In genomic region chr7:17521437-17521836, GRCh38 we compare ENCODE assay signal across 13 cellular contexts.
DNase-seq lines count a peak whose midpoint lies in the region; ATAC-seq, FAIRE-seq and TF ChIP-seq lines count a peak whose summit lies in the region.
"Had no signal": no experiment of that assay in that cellular context is flagged by ENCODE, and none has a peak within 500 bp of the region (broad histone marks: within the 10 kb centered on the region; RNA-seq: fewer than 3 reads in every experiment).

No MANE protein-coding gene starts in this region.

- CTCF ChIA-PET in mammary epithelial cell (lab: Charles Lee; ENCODE audit: low non-redundant PET), result no interaction called here
- CTCF ChIA-PET in RWPE1 (lab: Yijun Ruan, JAX), result interaction anchor here (0.7 kb wide), 1 partner anchor 180 kb away, joined by 3 read pairs; no protein-coding TSS in a partner anchor

- H2AFZ ChIP-seq in mammary epithelial cell (ENCODE audit: low read depth, low read length), result no peak overlapping the region

- H3K4me3 ChIP-seq in mammary epithelial cell (replicated peaks in 1 of 3; ENCODE audit: insufficient read depth in 1 of 3, low read depth in 2 of 3, low read length in 3 of 3), result peak overlapping the region in 1 of 3 experiments; percentile 14
- H3K4me3 ChIP-seq in kidney (ENCODE audit: low read length in 2 of 2), result no peak overlapping the region
- H3K4me3 ChIP-seq in vagina, result no peak overlapping the region
- H3K4me3 ChIP-seq: right lobe of liver had no signal

- H3K4me3 Mint-ChIP-seq in nephron progenitor cell, result no peak overlapping the region
- H3K4me3 Mint-ChIP-seq: activated T-cell treated with anti-CD3 and anti-CD28 coated beads, Interleukin-2, amount 50 U/mL, for 4 hours; T-helper 17 cell had no signal

- no peaks in the 10 kb centered on the region for H3K27me3 Mint-ChIP-seq in nephron progenitor cell (ENCODE audit: low read depth, poor library complexity)
- H3K27me3 Mint-ChIP-seq: T-helper 17 cell had no signal

- no peaks in the 10 kb centered on the region for H3K4me1 Mint-ChIP-seq in nephron progenitor cell

- no peaks in the 10 kb centered on the region for H3K36me3 Mint-ChIP-seq in nephron progenitor cell (ENCODE audit: low read depth)

- peak; percentile 83 for FAIRE-seq in kidney (lab: Jason Lieb, UNC)

- dilution Hi-C loops in mammary epithelial cell (cut with HindIII; ENCODE audit: low sequenced_read_pairs), result no loop called here

- H3K9me3 Mint-ChIP-seq in nephron progenitor cell, result no peaks in the 10 kb centered on the region
- H3K9me3 Mint-ChIP-seq: activated T-cell treated with anti-CD3 and anti-CD28 coated beads, Interleukin-2, amount 50 U/mL, for 4 hours had no signal

- H4K20me1 ChIP-seq in mammary epithelial cell (ENCODE audit: insufficient read depth, low read length), result no peaks in the 10 kb centered on the region

- no peak for DNase-seq in Right ventricle myocardium inferior (ENCODE audit: missing footprints)
- DNase-seq in cardiac septum (ENCODE audit: low spot score), result no peak
- peak; percentile 86 for DNase-seq in mammary epithelial cell
- DNase-seq in kidney, result no peak
- DNase-seq in vagina (ENCODE audit: extremely low spot score in 2 of 2), result no peak
- no peak for DNase-seq in RWPE1 (ENCODE audit: low spot score)
- DNase-seq in nephron progenitor cell, result no peak
- DNase-seq: activated T-cell treated with anti-CD3 and anti-CD28 coated beads, Interleukin-2, amount 50 U/mL, for 4 hours; effector CD8-positive, alpha-beta T cell; islet precursor cell; right lobe of liver; T-helper 17 cell had no signal

- in situ Hi-C loops in mammary epithelial cell (cut with MboI; ENCODE audit: low sequenced_read_pairs in 2 of 2), result no loop called here

- H3K9me3 ChIP-seq in mammary epithelial cell (replicated peaks; ENCODE audit: insufficient read depth, low read length) (no peaks in the 10 kb centered on the region), kidney (ENCODE audit: control insufficient read depth in 1 of 2, low read length in 2 of 2) (no peaks in the 10 kb centered on the region), vagina (no peaks in the 10 kb centered on the region)
- H3K9me3 ChIP-seq: right lobe of liver had no signal

- H3K4me2 ChIP-seq in mammary epithelial cell (ENCODE audit: insufficient read depth, low read depth, low read length), result peak overlapping the region; percentile 81

- H3K27me3 ChIP-seq in mammary epithelial cell (ENCODE audit: insufficient read depth, low read length), result no peaks in the 10 kb centered on the region
- H3K27me3 ChIP-seq in vagina, result no peaks in the 10 kb centered on the region
- H3K27me3 ChIP-seq: right lobe of liver had no signal

- H3K27ac ChIP-seq in mammary epithelial cell (ENCODE audit: insufficient read depth, low read depth, low read length), result peak overlapping the region; percentile 72
- H3K27ac ChIP-seq in kidney (ENCODE audit: low read depth in 2 of 2, low read length in 2 of 2), result no peak overlapping the region
- peak overlapping the region; percentile 57 for H3K27ac ChIP-seq in vagina
- H3K27ac ChIP-seq in RWPE1, result no peak overlapping the region
- H3K27ac ChIP-seq: right lobe of liver had no signal

- intact Hi-C loops in Right ventricle myocardium inferior (cut with DNase I) (no loop called here), cardiac septum (cut with DNase I) (loop anchor here (5.0 to 10.0 kb wide), 2 partner anchors 219 to 537 kb away; no protein-coding TSS in a partner anchor), mammary epithelial cell (cut with micrococcal nuclease) (no loop called here), kidney (cut with DNase I) (no loop called here), vagina (cut with DNase I) (no loop called here)

- WGBS in mammary epithelial cell (ENCODE audit: low coverage, missing lambda C conversion rate), result 0% methylated on average over 2 of the region's 2 CpGs

- TF ChIP-seq CTCF in mammary epithelial cell (conservative IDR thresholded peaks at IDR 0.05 in 1 of 2, IDR thresholded peaks at IDR 0.05 in 1 of 2; ENCODE audit: extremely low read depth in 1 of 2, insufficient read depth in 1 of 2, low read depth in 1 of 2, low read length in 2 of 2), result no peak
- no peak for TF ChIP-seq CTCF in kidney (IDR thresholded peaks at IDR 0.05; ENCODE audit: borderline replicate concordance, extremely low read depth, insufficient read depth)
- no peak for TF ChIP-seq CTCF in vagina (IDR thresholded peaks at IDR 0.05)
- no peak for TF ChIP-seq CTCF in RWPE1 (conservative IDR thresholded peaks at IDR 0.05; ENCODE audit: low read depth)
- no peak for TF ChIP-seq CTCF in nephron progenitor cell (IDR thresholded peaks at IDR 0.05)

- H3K9ac ChIP-seq in mammary epithelial cell (ENCODE audit: insufficient read depth, low read length), result no peak overlapping the region
- H3K9ac ChIP-seq in kidney (ENCODE audit: low read length in 2 of 2), result no peak overlapping the region

- H3K36me3 ChIP-seq in mammary epithelial cell (ENCODE audit: insufficient read depth, low read length) (no peaks in the 10 kb centered on the region), kidney (ENCODE audit: control insufficient read depth in 1 of 2, insufficient read depth in 2 of 2, low read length in 2 of 2) (no peaks in the 10 kb centered on the region), vagina (no peaks in the 10 kb centered on the region)
- H3K36me3 ChIP-seq: right lobe of liver had no signal

- POLR2A ChIA-PET in RWPE1 (lab: Yijun Ruan, JAX; ENCODE audit: low non-redundant PET), result no interaction called here

- no peak for TF ChIP-seq POLR2A in vagina (IDR thresholded peaks at IDR 0.05)

- H3K4me1 ChIP-seq in mammary epithelial cell (ENCODE audit: insufficient read depth, low read length) (peaks cover 24% of the 10 kb centered on the region), kidney (ENCODE audit: control insufficient read depth in 1 of 2, insufficient read depth in 1 of 2, low read depth in 1 of 2, low read length in 2 of 2) (no peaks in the 10 kb centered on the region), vagina (peaks cover 36% of the 10 kb centered on the region)

- no TSS peak for BruUV-seq in mammary epithelial cell (replicated peaks; lab: Mats Ljungman, UMichigan)

- no peak overlapping the region for H3K27ac Mint-ChIP-seq in nephron progenitor cell
- H3K27ac Mint-ChIP-seq: T-helper 17 cell had no signal

- ATAC-seq in Right ventricle myocardium inferior (peak; percentile 56), HG03095 (IDR thresholded peaks at IDR 0.05; ENCODE audit: unreplicated experiment) (no peak)
- ATAC-seq: activated T-cell treated with anti-CD3 and anti-CD28 coated beads, Interleukin-2, amount 50 U/mL, for 4 hours; T-helper 17 cell had no signal

- no peaks in the 10 kb centered on the region for H3K79me2 ChIP-seq in mammary epithelial cell (ENCODE audit: insufficient read depth, low read length)

Comparison
In these comparisons a context has a peak if more than half of its experiments do, and no peak if none do; other contexts are left out.
1. H3K27ac ChIP-seq: peak in mammary epithelial cell (single experiment) and vagina (single experiment); none in kidney (0 of 2) and RWPE1 (single experiment).